Comparison of ENCODE assay signal across 16 cellular contexts in the genomic region with DNA sequence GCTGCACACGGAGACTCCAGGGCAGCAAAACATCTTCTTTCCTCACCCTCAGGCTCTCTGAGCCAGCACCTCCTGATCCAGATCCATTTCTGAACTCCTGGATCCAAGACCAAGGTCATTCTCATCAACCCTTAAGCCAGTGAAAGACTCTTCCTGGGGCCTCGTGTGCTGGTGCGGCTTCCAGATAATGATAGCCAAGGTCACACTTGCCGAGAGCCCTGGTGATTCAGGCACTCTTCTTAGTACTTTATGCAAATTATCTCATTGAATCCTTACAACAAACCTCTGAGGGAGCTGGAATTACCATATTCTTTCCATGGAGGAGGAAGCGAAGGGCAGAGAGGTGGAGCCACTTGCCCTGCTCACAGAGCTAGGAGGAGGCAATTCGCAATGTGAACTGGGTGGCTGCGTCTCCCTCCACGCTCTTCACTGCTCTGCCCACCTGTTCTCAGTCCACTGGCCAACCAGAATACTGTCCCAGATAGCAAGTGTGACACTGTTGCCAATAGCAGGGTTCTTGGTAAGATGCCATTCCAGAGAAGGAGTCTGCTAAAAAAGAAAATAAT.
DNase-seq lines count a peak whose midpoint lies in the region; TF ChIP-seq lines count a peak whose summit lies in the region.
"Had no signal": no experiment of that assay in that cellular context is flagged by ENCODE, and none has a peak within 500 bp of the region (broad histone marks: within the 10 kb centered on the region; RNA-seq: fewer than 3 reads in every experiment).

No MANE protein-coding gene starts in this region.

- H3K18ac ChIP-seq in mesendoderm (ENCODE audit: low read length), result no peak overlapping the region

- no peak for TF ChIP-seq POLR2A in testis (IDR thresholded peaks at IDR 0.05)

- no peak overlapping the region for H3K9ac ChIP-seq in mesendoderm (ENCODE audit: low read length)

- TF ChIP-seq CTCF in testis (IDR thresholded peaks at IDR 0.05), result no peak

- H3K79me2 ChIP-seq in mesendoderm (ENCODE audit: control insufficient read depth, insufficient read depth, low read length), result no peaks in the 10 kb centered on the region

- no peak overlapping the region for H3K4ac ChIP-seq in mesendoderm (ENCODE audit: low read depth, low read length)

- no peak overlapping the region for H4K8ac ChIP-seq in mesendoderm (ENCODE audit: low read depth, low read length)

- no peak overlapping the region for H3K23ac ChIP-seq in mesendoderm (ENCODE audit: low read length)

- no peak overlapping the region for H2AK5ac ChIP-seq in mesendoderm (ENCODE audit: low read length)

- H2BK15ac ChIP-seq in mesendoderm (replicated peaks; ENCODE audit: low read depth), result no peak overlapping the region

- no CpG with 5 or more reads among the region's 8 CpGs for WGBS in mesendoderm (ENCODE audit: extremely low coverage, insufficient coverage, low lambda C conversion rate)
- 28 to 60% methylated on average over 7 to 8 of the region's 8 CpGs for WGBS in testis, 2 donors

- no peaks in the 10 kb centered on the region for H3K36me3 ChIP-seq in mesendoderm (ENCODE audit: control insufficient read depth, insufficient read depth, low read length)
- no peaks in the 10 kb centered on the region for H3K36me3 ChIP-seq in testis (ENCODE audit: low read depth, missing control alignments)

- no peaks in the 10 kb centered on the region for H3K9me3 ChIP-seq in testis

- H3K56ac ChIP-seq in mesendoderm (ENCODE audit: low read length), result no peak overlapping the region

- H3K27ac ChIP-seq in mesendoderm (ENCODE audit: low read depth, low read length) (no peak overlapping the region), testis (peak overlapping the region in 1 of 2 donors; percentile 20)
- H3K27ac ChIP-seq: PC-9, RWPE1 had no signal

- peak; percentile 86 to 90 for DNase-seq in NCI-H526 (lab: John Stamatoyannopoulos, UW)
- DNase-seq in cerebellum (ENCODE audit: low spot score), result peak; percentile 36
- peak; percentile 8 for DNase-seq in mesendoderm
- peak; percentile 82 for DNase-seq in testis
- no peak for DNase-seq in DMS79 treated with DMSO at 0.1 percent for 48 hours (lab: John Stamatoyannopoulos, UW)
- no peak for DNase-seq in stimulated activated naive CD4-positive, alpha-beta T cell treated with Interleukin-2 at 50 U/mL for 16 hours (lab: John Stamatoyannopoulos, UW)
- DNase-seq in DMS79 (lab: John Stamatoyannopoulos, UW), result no peak
- DNase-seq: DND-41, KBM-7, NCI-H1105 treated with DMSO at 0.1 percent for 48 hours, NCI-H1694, NCI-H2081 treated with DMSO at 0.1 percent for 48 hours, NCI-H774, SIG-M5 had no signal

- no peaks in the 10 kb centered on the region for H3K79me1 ChIP-seq in mesendoderm (ENCODE audit: low read length)

- H4K5ac ChIP-seq in mesendoderm (ENCODE audit: low read length), result no peak overlapping the region

- H3K27me3 ChIP-seq in mesendoderm (ENCODE audit: insufficient read depth, low read length, poor library complexity), result no peaks in the 10 kb centered on the region
- no peaks in the 10 kb centered on the region for H3K27me3 ChIP-seq in testis

- H3K4me1 ChIP-seq in mesendoderm (ENCODE audit: control insufficient read depth, low read depth, low read length) (no peaks in the 10 kb centered on the region), testis (peaks cover 16% of the 10 kb centered on the region)

- no peak overlapping the region for H2BK5ac ChIP-seq in mesendoderm (ENCODE audit: low read length)

- no peak overlapping the region for H3K4me2 ChIP-seq in mesendoderm (ENCODE audit: low read length)
- H3K4me2 ChIP-seq: PC-9 had no signal

- H3K4me3 ChIP-seq in mesendoderm (ENCODE audit: low read length) (no peak overlapping the region), testis (no peak overlapping the region)
- H3K4me3 ChIP-seq: PC-9 had no signal

- intact Hi-C loops in testis (cut with DNase I; ENCODE audit: low total_unique reads), result no loop called here

- H2BK120ac ChIP-seq in mesendoderm (ENCODE audit: low read depth, low read length), result no peak overlapping the region

Comparison
In these comparisons a context has a peak if more than half of its experiments do, and no peak if none do; other contexts are left out.
1. DNase-seq: peak in NCI-H526 (2 of 2), cerebellum (single experiment), mesendoderm (single experiment) and testis (single experiment); none in DMS79 treated with DMSO at 0.1 percent for 48 hours (single experiment), stimulated activated naive CD4-positive, alpha-beta T cell treated with Interleukin-2 at 50 U/mL for 16 hours (single experiment) and DMS79 (single experiment).